1 cellular context compared by ENCODE assay signal in genomic region chr17:8253801-8254200, GRCh38.
TF ChIP-seq lines count a peak whose summit lies in the region.

No MANE protein-coding gene starts in this region.

TF ChIP-seq in H1, 55 proteins besides CTCF, POLR2A, EP300 and RAD21:
- TF ChIP-seq ATF2 (IDR thresholded peaks at IDR 0.05; ENCODE audit: low read length) (no peak), SP4 (IDR thresholded peaks at IDR 0.05; ENCODE audit: low read length) (no peak), TAF7 (optimal IDR thresholded peaks at IDR 0.05; ENCODE audit: borderline replicate concordance, low read depth, low read length) (no peak), HDAC2 (IDR thresholded peaks at IDR 0.05; ENCODE audit: borderline replicate concordance in 1 of 2, low read depth in 2 of 2, low read length in 2 of 2) (no peak), SUZ12 (IDR thresholded peaks at IDR 0.05; ENCODE audit: low read length) (no peak), FOSL1 (IDR thresholded peaks at IDR 0.05; ENCODE audit: insufficient read depth, low read depth, low read length) (no peak), SIRT6 (IDR thresholded peaks at IDR 0.05; ENCODE audit: low read length) (no peak), CTBP2 (IDR thresholded peaks at IDR 0.05; ENCODE audit: borderline replicate concordance, insufficient read depth, insufficient read length, low read length) (no peak), BRCA1 (IDR thresholded peaks at IDR 0.05; ENCODE audit: low read depth, low read length) (no peak)
